ENCODE assay signal across 29 cellular contexts in the genomic region with DNA sequence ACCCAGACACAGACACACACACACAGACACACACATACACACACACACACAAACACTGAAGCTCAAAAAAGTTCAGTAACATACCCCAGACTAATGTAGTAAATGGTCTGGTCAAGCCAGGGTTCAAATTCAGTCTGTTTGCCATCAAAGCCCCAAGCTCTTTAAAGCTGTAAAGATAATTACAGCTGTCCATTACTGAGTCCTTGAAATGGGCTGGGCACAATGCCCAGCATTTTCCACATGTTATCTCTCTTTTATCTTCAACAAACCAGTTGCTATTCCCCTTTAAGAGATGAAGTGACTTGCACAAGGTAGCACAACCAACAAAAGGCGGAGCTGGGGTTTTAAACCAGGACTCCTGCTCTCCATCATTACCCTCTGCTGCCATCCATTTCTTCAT. TPM values are rescaled to one million over a fixed set of nuclear protein-coding genes. Genes with fewer than 3 reads are reported as not detected.
DNase-seq lines count a peak whose midpoint lies in the region; ATAC-seq, FAIRE-seq and TF ChIP-seq lines count a peak whose summit lies in the region.
"Had no signal": no experiment of that assay in that cellular context is flagged by ENCODE, and none has a peak within 500 bp of the region (broad histone marks: within the 10 kb centered on the region; RNA-seq: fewer than 3 reads in every experiment).

No MANE protein-coding gene starts in this region.

- H3K9me3 ChIP-seq in HEK293 (ENCODE audit: control insufficient read depth, insufficient read depth, low read depth, low read length) (no peaks in the 10 kb centered on the region), small intestine (ENCODE audit: control insufficient read depth, low read depth) (no peaks in the 10 kb centered on the region)
- H3K9me3 ChIP-seq: gastroesophageal sphincter, SJSA1, transverse colon had no signal

- no peak overlapping the region for H3K27ac ChIP-seq in HEK293 (ENCODE audit: extremely low read depth, low read depth, low read length)
- peak overlapping the region in 1 of 2 donors; percentile 21 for H3K27ac ChIP-seq in small intestine (ENCODE audit: low read depth in 1 of 2, low read length in 1 of 2)
- H3K27ac ChIP-seq: gastroesophageal sphincter, SJSA1, transverse colon had no signal

- CTCF ChIA-PET in HEK293 (lab: Yijun Ruan, JAX): interaction anchor here (0.5 to 3.3 kb wide), 6 partner anchors 54 to 874 kb away, joined by 3 to 10 read pairs (median 3); no protein-coding TSS in a partner anchor

- no peak for ATAC-seq in HG03108 (IDR thresholded peaks at IDR 0.05; ENCODE audit: unreplicated experiment)
- ATAC-seq: gastroesophageal sphincter, K562, natural killer cell had no signal

- FAIRE-seq in small intestine (lab: Jason Lieb, UNC) (no peak), GM12891 (lab: Jason Lieb, UNC) (no peak)
- FAIRE-seq: GM18507, K562, TTC549 had no signal

- H3K36me3 ChIP-seq in HEK293 (ENCODE audit: control insufficient read depth in 2 of 2, insufficient read depth in 1 of 2, low read length in 2 of 2) (peaks cover 22 to 65% of the 10 kb centered on the region in 2 experiments), small intestine (ENCODE audit: control insufficient read depth in 2 of 2, insufficient read depth in 2 of 2, low read length in 2 of 2) (peaks cover 6 to 16% of the 10 kb centered on the region in 2 donors)

- WGBS in small intestine, 3 donors: 71 to 84% (median 75%) methylated on average over 1 of the region's 1 CpG

- no peak for TF ChIP-seq CTCF in HEK293 (tag by site-specific recombination; IDR thresholded peaks at IDR 0.05)

- no peaks in the 10 kb centered on the region for H3K27me3 ChIP-seq in small intestine (ENCODE audit: control insufficient read depth in 2 of 2, insufficient read depth in 2 of 2, low read length in 2 of 2)
- H3K27me3 ChIP-seq: gastroesophageal sphincter, SJSA1, transverse colon had no signal

- H3K4me3 ChIP-seq in HEK293 (ENCODE audit: low read depth, low read length): no peak overlapping the region
- H3K4me3 ChIP-seq in small intestine (ENCODE audit: low read depth in 1 of 2, low read length in 2 of 2): no peak overlapping the region
- H3K4me3 ChIP-seq: gastroesophageal sphincter, K562, SJSA1, smooth muscle cell, transverse colon had no signal

- POLR2A ChIA-PET in HEK293 (lab: Yijun Ruan, JAX): no interaction called here

- no peak for TF ChIP-seq POLR2A in GM12891 (IDR thresholded peaks at IDR 0.05; ENCODE audit: low read depth, low read length)

- DNase-seq in NCI-H1105 treated with DMSO at 0.1 percent for 48 hours (lab: John Stamatoyannopoulos, UW) (peak; percentile 53), amniotic epithelial cell (ENCODE audit: low read depth) (peak; percentile 79), small intestine (peak; percentile 45), NCI-H1436 treated with DMSO at 0.1 percent for 48 hours (lab: John Stamatoyannopoulos, UW) (no peak), GM12891 (ENCODE audit: insufficient read length, low spot score) (no peak)
- DNase-seq: activated CD4-positive, alpha-beta T cell treated with anti-CD3 and anti-CD28 coated beads for 4 hours; activated effector memory CD4-positive, alpha-beta T cell treated with Interleukin-2 at 50 U/mL for 16 hours; activated T-cell treated with anti-CD3 and anti-CD28 coated beads for 4 hours; Calu3; dermis blood vessel endothelial cell; DND-41; HCEC 1CT; midbrain; MM.1S; natural killer cell; NCI-H146; NCI-H2171 treated with DMSO at 0.1 percent for 48 hours; NCI-H524 treated with DMSO at 0.1 percent for 48 hours; occipital lobe; stimulated activated CD4-positive, alpha-beta T cell treated with anti-CD3 and anti-CD28 coated beads, Interleukin-2, amount 100 ng/mL, for 24 hours; transverse colon had no signal

- no peaks in the 10 kb centered on the region for H3K4me1 ChIP-seq in HEK293 (ENCODE audit: control insufficient read depth, insufficient read depth, low read length)
- H3K4me1 ChIP-seq in small intestine (ENCODE audit: control insufficient read depth in 2 of 2, insufficient read depth in 1 of 2, low read depth in 1 of 2, low read length in 1 of 2): no peaks in the 10 kb centered on the region
- H3K4me1 ChIP-seq: gastroesophageal sphincter, SJSA1 had no signal

TF ChIP-seq in HEK293, 187 proteins besides CTCF, POLR2A, EP300 and RAD21 (continues in another document):
- TF ChIP-seq ZNF692 (tag by site-specific recombination; IDR thresholded peaks at IDR 0.05): peak; percentile 87

TF ChIP-seq in GM12891, 5 proteins besides CTCF, POLR2A, EP300 and RAD21:
- no peak for TF ChIP-seq TAF1 (IDR thresholded peaks at IDR 0.05; ENCODE audit: low read depth, low read length)
- no peak for TF ChIP-seq SPI1 (IDR thresholded peaks at IDR 0.05; ENCODE audit: low read depth, low read length)
- no peak for TF ChIP-seq PAX5 (IDR thresholded peaks at IDR 0.05; ENCODE audit: insufficient read depth, low read length, severe bottlenecking)
- no peak for TF ChIP-seq POLR2AphosphoS5 (IDR thresholded peaks at IDR 0.05; ENCODE audit: low read depth, low read length)
- no peak for TF ChIP-seq POU2F2 (IDR thresholded peaks at IDR 0.05; ENCODE audit: low read depth, low read length)

RNA-seq across cellular contexts. Expression of gene UNC119B, which starts 7.6 kb away (rescaled TPM):
- 10 to 100 TPM in 1 of 3 donors, 1 to 10 TPM in 2; 6.9 to 19.1 (median 8.6) TPM for polyA plus RNA-seq in small intestine
- 16.4 TPM for polyA plus RNA-seq in GM12891 (2012; ENCODE audit: low read depth, missing spikeins)

RNA-seq across cellular contexts. Expression of gene MLEC, which starts 15.7 kb away (rescaled TPM):
- 100 to 1,000 TPM in 1 of 3 donors, 10 to 100 TPM in 1, 1 to 10 TPM in 1; 9.7 to 228 (median 14.3) TPM for polyA plus RNA-seq in small intestine
- polyA plus RNA-seq in GM12891 (2012; ENCODE audit: low read depth, missing spikeins): 32.9 TPM

RNA-seq across cellular contexts. Expression of gene ACADS, which starts 23.0 kb away (rescaled TPM):
- polyA plus RNA-seq in small intestine: 100 to 1,000 TPM in 2 of 3 donors, 10 to 100 TPM in 1; 99.4 to 359 (median 270) TPM
- 16.9 TPM for polyA plus RNA-seq in GM12891 (2012; ENCODE audit: low read depth, missing spikeins)

Comparison
In these comparisons a context has a peak if more than half of its experiments do, and no peak if none do; other contexts are left out.
1. DNase-seq: peak in NCI-H1105 treated with DMSO at 0.1 percent for 48 hours (single experiment), amniotic epithelial cell (single experiment) and small intestine (single experiment); none in NCI-H1436 treated with DMSO at 0.1 percent for 48 hours (single experiment) and GM12891 (single experiment).